Comparison of ENCODE assay signal across 8 cellular contexts in genomic region chr1:244074559-244075171, GRCh38. TPM values are rescaled to one million over a fixed set of nuclear protein-coding genes. Genes with fewer than 3 reads are reported as not detected.
DNase-seq lines count a peak whose midpoint lies in the region; ATAC-seq, FAIRE-seq and TF ChIP-seq lines count a peak whose summit lies in the region.

No MANE protein-coding gene starts in this region.

- H3K27ac Mint-ChIP-seq in HFFc6, result no peak overlapping the region

- intact Hi-C loops in sciatic nerve (cut with DNase I), result no loop called here

- DNase-seq in activated T-cell treated with anti-CD3 and anti-CD28 coated beads, Interleukin-2, amount 50 U/mL, for 48 hours, result peak; percentile 50 to 61
- peak; percentile 15 for DNase-seq in stimulated activated CD4-positive, alpha-beta T cell treated with anti-CD3 and anti-CD28 coated beads, Interleukin-12 subunit alpha, Interleukin-12 subunit beta, amount 100 ng/mL, for 4 hours
- DNase-seq in H54 (ENCODE audit: insufficient read length, low spot score) (no peak), cerebellar cortex (ENCODE audit: low spot score) (no peak), sciatic nerve (ENCODE audit: low spot score) (no peak), HFFc6 (no peak)

- H3K9me3 Mint-ChIP-seq in HFFc6, result no peaks in the 10 kb centered on the region

- no peak overlapping the region; the same call in 1 of the 2 replicates for H3K4me3 Mint-ChIP-seq in HFFc6

- H3K4me1 Mint-ChIP-seq in HFFc6 (ENCODE audit: low read depth), result peaks cover 11% of the 10 kb centered on the region

- peaks cover 7% of the 10 kb centered on the region for H3K27me3 Mint-ChIP-seq in HFFc6 (ENCODE audit: insufficient read depth)

- TF ChIP-seq CTCF in HFFc6 (IDR thresholded peaks at IDR 0.05), result no peak

- no peaks in the 10 kb centered on the region; the same call in 1 of the 2 replicates for H3K36me3 Mint-ChIP-seq in HFFc6 (ENCODE audit: low read depth)

- peak; percentile 66 for ATAC-seq in GM19328 (IDR thresholded peaks at IDR 0.05; ENCODE audit: unreplicated experiment)
- peak; percentile 62 for ATAC-seq in HG03432 (IDR thresholded peaks at IDR 0.05; ENCODE audit: unreplicated experiment)
- ATAC-seq in sciatic nerve, result no peak

- TF ChIP-seq POLR2A in H54 (IDR thresholded peaks at IDR 0.05; ENCODE audit: low read depth, low read length), result no peak

- FAIRE-seq in H54 (lab: Jason Lieb, UNC), result no peak

RNA-seq across cellular contexts. Expression of gene ZBTB18, which starts 23.6 kb away (rescaled TPM):
- 13.4 TPM for total RNA-seq in sciatic nerve
- total RNA-seq in HFFc6 (2021; fragmentation: NEBNext Ultra II Directional; extraction: Animal tissue kit (Norgen Biotek cat#: 25700)), result 10 to 100 TPM; 19.4 to 24.5 (median 22.0) TPM

Comparison
In these comparisons a context has a peak if more than half of its experiments do, and no peak if none do; other contexts are left out.
1. DNase-seq: peak in activated T-cell treated with anti-CD3 and anti-CD28 coated beads, Interleukin-2, amount 50 U/mL, for 48 hours (2 of 2) and stimulated activated CD4-positive, alpha-beta T cell treated with anti-CD3 and anti-CD28 coated beads, Interleukin-12 subunit alpha, Interleukin-12 subunit beta, amount 100 ng/mL, for 4 hours (single experiment); none in H54 (single experiment), cerebellar cortex (single experiment), sciatic nerve (single experiment) and HFFc6 (single experiment).